ENCODE assay signal across 9 cellular contexts in the genomic region with DNA sequence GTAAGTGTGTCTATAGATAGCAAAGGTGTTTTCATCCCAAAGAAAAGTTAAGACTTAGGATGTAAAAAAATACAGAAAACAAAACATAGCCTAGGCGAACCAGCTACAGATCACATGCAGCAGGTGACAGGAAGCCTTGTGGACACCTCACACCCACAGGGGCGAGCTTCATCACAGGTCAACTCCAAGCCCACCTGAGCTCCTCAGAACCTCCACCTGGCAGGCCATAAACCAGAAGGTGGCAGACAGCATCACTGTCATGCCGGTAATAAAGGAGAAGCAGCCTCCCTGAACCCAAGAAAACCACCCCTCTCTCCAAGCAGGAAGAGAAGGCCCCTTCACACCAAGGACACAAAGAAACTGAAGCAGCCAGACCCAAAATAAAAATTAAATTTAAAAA. TPM values are rescaled to one million over a fixed set of nuclear protein-coding genes. Genes with fewer than 3 reads are reported as not detected.
DNase-seq lines count a peak whose midpoint lies in the region; ATAC-seq, FAIRE-seq and TF ChIP-seq lines count a peak whose summit lies in the region.
"Had no signal": no experiment of that assay in that cellular context is flagged by ENCODE, and none has a peak within 500 bp of the region (broad histone marks: within the 10 kb centered on the region; RNA-seq: fewer than 3 reads in every experiment).

No MANE protein-coding gene starts in this region.

- H3K36me3 ChIP-seq in lung (ENCODE audit: control insufficient read depth in 2 of 2, insufficient read depth in 2 of 2, low read length in 2 of 2), result no peaks in the 10 kb centered on the region
- H3K36me3 ChIP-seq in upper lobe of right lung, result no peaks in the 10 kb centered on the region

- peak overlapping the region; percentile 99 for H3K4me3 ChIP-seq in GM08714 (ENCODE audit: low read length)
- H3K4me3 ChIP-seq in lung, result peak overlapping the region; percentile 69
- H3K4me3 ChIP-seq in upper lobe of right lung, result peak overlapping the region; percentile 74

- DNase-seq in NCI-H146 (lab: John Stamatoyannopoulos, UW), result peak; percentile 60
- DNase-seq in astrocyte of the hippocampus (ENCODE audit: low read depth, low spot score), result peak; percentile 15
- no peak for DNase-seq in lung (ENCODE audit: low spot score)
- DNase-seq in upper lobe of right lung, result no peak
- no peak for DNase-seq in H54 (ENCODE audit: insufficient read length, low spot score)
- DNase-seq in NCI-H1048 (lab: John Stamatoyannopoulos, UW), result no peak

- H3K4me1 ChIP-seq in lung (ENCODE audit: control insufficient read depth in 2 of 2, insufficient read depth in 2 of 2, low read length in 2 of 2) (peaks cover 4 to 6% of the 10 kb centered on the region in 2 donors), upper lobe of right lung (peaks cover 28% of the 10 kb centered on the region)

- intact Hi-C loops in upper lobe of right lung (cut with DNase I), result no loop called here

- no peaks in the 10 kb centered on the region for H3K9me3 ChIP-seq in lung (ENCODE audit: control insufficient read depth in 2 of 2, insufficient read depth in 1 of 2, low read length in 1 of 2)
- H3K9me3 ChIP-seq in upper lobe of right lung, result no peaks in the 10 kb centered on the region
- H3K9me3 ChIP-seq: SJSA1 had no signal

- 8 to 16% methylated on average over 3 of the region's 3 CpGs for WGBS in lung, 2 donors

- FAIRE-seq in H54 (lab: Jason Lieb, UNC), result no peak

- TF ChIP-seq CTCF in lung (IDR thresholded peaks at IDR 0.05; ENCODE audit: control extremely low read depth, extremely low read depth), result no peak
- no peak for TF ChIP-seq CTCF in upper lobe of right lung (IDR thresholded peaks at IDR 0.05)

- TF ChIP-seq POLR2A in H54 (IDR thresholded peaks at IDR 0.05; ENCODE audit: low read depth, low read length), result no peak

- H3K27ac ChIP-seq in lung (ENCODE audit: low read depth in 1 of 2, low read length in 1 of 2) (peak overlapping the region in 1 of 2 donors; percentile 95), upper lobe of right lung (peak overlapping the region; percentile 86)
- H3K27ac ChIP-seq: SJSA1 had no signal

- H3K27me3 ChIP-seq in lung (ENCODE audit: control insufficient read depth, insufficient read depth) (no peaks in the 10 kb centered on the region), upper lobe of right lung (no peaks in the 10 kb centered on the region)
- H3K27me3 ChIP-seq: SJSA1 had no signal

- no peak for ATAC-seq in lung (ENCODE audit: insufficient read depth, low FRiP score)
- no peak for ATAC-seq in upper lobe of right lung
- no peak for ATAC-seq in GM21723 (IDR thresholded peaks at IDR 0.05; ENCODE audit: unreplicated experiment)

RNA-seq across cellular contexts. Expression of gene RALGAPA2, which starts 1.0 kb away (rescaled TPM):
- total RNA-seq in lung, result 10 to 100 TPM; 77.2 to 83.4 TPM
- polyA plus RNA-seq in lung, result 10 to 100 TPM; 12.1 to 34.0 TPM
- total RNA-seq in upper lobe of right lung, result 88.9 TPM

Comparison
In these comparisons a context has a peak if more than half of its experiments do, and no peak if none do; other contexts are left out.
1. DNase-seq: peak in NCI-H146 (single experiment) and astrocyte of the hippocampus (single experiment); none in lung (single experiment), upper lobe of right lung (single experiment), H54 (single experiment) and NCI-H1048 (single experiment).
2. Peak in every context shown above with its lines, with median percentiles within 50 percentile points of each other: H3K4me3 ChIP-seq.